Comparison of ENCODE assay signal across 23 cellular contexts in genomic region chr16:65728652-65729051, GRCh38.
"Had no signal": no experiment of that assay in that cellular context is flagged by ENCODE, and none has a peak within 500 bp of the region (broad histone marks: within the 10 kb centered on the region; RNA-seq: fewer than 3 reads in every experiment).

No MANE protein-coding gene starts in this region.

- FAIRE-seq: astrocyte, RCC 7860 had no signal

- ATAC-seq: activated T-helper 17 cell treated with anti-CD3 and anti-CD28 coated beads, Interleukin-2, amount 50 U/mL, for 72 hours; PC-3 had no signal

- DNase-seq: activated B cell treated with CpG ODN at 0.5 μM for 24 hours; activated CD4-positive, alpha-beta memory T cell treated with anti-CD3 and anti-CD28 coated beads for 36 hours; activated CD4-positive, alpha-beta T cell treated with anti-CD3 and anti-CD28 coated beads for 1 hour; activated CD4-positive, alpha-beta T cell treated with anti-CD3 and anti-CD28 coated beads, Interleukin-2, amount 10 ng/mL, durations not matched to agents 24 days and 14 days; activated CD8-positive, alpha-beta memory T cell treated with anti-CD3 and anti-CD28 coated beads for 24 hours; activated gamma-delta T cell; activated naive CD4-positive, alpha-beta T cell treated with anti-CD3 and anti-CD28 coated beads for 36 hours; activated T-cell treated with anti-CD3 and anti-CD28 coated beads for 4 hours; activated T-cell treated with anti-CD3 and anti-CD28 coated beads, Interleukin-2, amount 50 U/mL, for 48 hours; amygdala; Kasumi-1; NCI-H1105 treated with DMSO at 0.1 percent for 48 hours; NCI-H1436 treated with DMSO at 0.1 percent for 48 hours; NCI-H187; NCI-H2081; NCI-H510A treated with DMSO at 0.1 percent for 48 hours; NCI-H69; NK-92 treated with Interleukin-12 subunit alpha and Interleukin-12 subunit beta, amount 100 ng/mL, for 24 hours; PC-3; SHP77 had no signal
